ENCODE assay signal across 20 cellular contexts in genomic region chr2:182565941-182566567, GRCh38.
A peak's percentile ranks its signal among the peaks of the same experiment; 100 is the strongest.
DNase-seq lines count a peak whose midpoint lies in the region; ATAC-seq, FAIRE-seq and TF ChIP-seq lines count a peak whose summit lies in the region.
"Had no signal": no experiment of that assay in that cellular context is flagged by ENCODE, and none has a peak within 500 bp of the region (broad histone marks: within the 10 kb centered on the region; RNA-seq: fewer than 3 reads in every experiment).

No MANE protein-coding gene starts in this region.

- H3K4me1 ChIP-seq in K562 (replicated peaks in 1 of 2; ENCODE audit: control insufficient read depth in 2 of 2, insufficient read depth in 2 of 2, low read length in 2 of 2) (no peaks in the 10 kb centered on the region), kidney (ENCODE audit: control insufficient read depth in 1 of 2, insufficient read depth in 1 of 2, low read depth in 1 of 2, low read length in 2 of 2) (no peaks in the 10 kb centered on the region), small intestine (ENCODE audit: control insufficient read depth in 2 of 2, insufficient read depth in 1 of 2, low read depth in 1 of 2, low read length in 1 of 2) (no peaks in the 10 kb centered on the region)
- H3K4me1 ChIP-seq: Caco-2 had no signal

- H3K4me2 ChIP-seq in K562 (ENCODE audit: insufficient read depth, low read length) = no peak overlapping the region

- intact Hi-C loops in K562 (cut with micrococcal nuclease) (no loop called here), kidney (cut with DNase I) (no loop called here)

- BruUV-seq in K562 (replicated peaks; lab: Mats Ljungman, UMichigan) = no TSS peak

- ATAC-seq in K562 (no peak), GM19463 (IDR thresholded peaks at IDR 0.05; ENCODE audit: unreplicated experiment) (no peak)
- ATAC-seq: GM12878 had no signal

- DNase-seq in K562 (ENCODE audit: extremely low read depth in 1 of 4, low spot score in 3 of 4) = no peak
- DNase-seq in kidney = no peak
- peak; percentile 59 for DNase-seq in kidney tubule cell (ENCODE audit: low spot score)
- DNase-seq in small intestine = no peak
- no peak for DNase-seq in NCI-H1417 (lab: John Stamatoyannopoulos, UW)
- DNase-seq in GM19239 (ENCODE audit: insufficient read length, low spot score) = no peak
- DNase-seq: C1 segment of cervical spinal cord; Caco-2; CD4-positive, alpha-beta memory T cell; DMS153; DMS79; EL; GDM1; GM23248; H7; HCEC 1CT had no signal

- TF ChIP-seq EP300 in K562 (IDR thresholded peaks at IDR 0.05; ENCODE audit: low read length) = no peak

- H3K4me3 ChIP-seq in K562 (no peak overlapping the region), kidney (ENCODE audit: low read length in 2 of 2) (no peak overlapping the region), small intestine (ENCODE audit: low read depth in 1 of 2, low read length in 2 of 2) (no peak overlapping the region)
- H3K4me3 ChIP-seq: GM12878, GM23248 had no signal

- no peak for TF ChIP-seq POLR2A in K562 (conservative IDR thresholded peaks at IDR 0.05)

- in situ Hi-C loops in K562 (cut with MboI) = no loop called here

- FAIRE-seq in K562 (lab: Jason Lieb, UNC) (no peak), kidney (lab: Jason Lieb, UNC) (peak; percentile 39), small intestine (lab: Jason Lieb, UNC) (peak; percentile 59), GM19239 (lab: Jason Lieb, UNC) (no peak)
- FAIRE-seq: GM12878, GM18507, H1 had no signal

- WGBS in K562 (ENCODE audit: insufficient coverage, low coverage, missing lambda C conversion rate) = 0% methylated on average over 1 of the region's 1 CpG
- 69 to 86% (median 81%) methylated on average over 1 of the region's 1 CpG for WGBS in small intestine, 3 donors

- no peaks in the 10 kb centered on the region for H3K79me2 ChIP-seq in K562 (ENCODE audit: control insufficient read depth, insufficient read depth, low read length)

- no peaks in the 10 kb centered on the region for H3K9me1 ChIP-seq in K562 (ENCODE audit: control insufficient read depth, insufficient read depth, low read length)

- TF ChIP-seq RAD21 in K562 (CRISPR knock-in tag; conservative IDR thresholded peaks at IDR 0.05 in 1 of 2, IDR thresholded peaks at IDR 0.05 in 1 of 2) = no peak

- TF ChIP-seq CTCF in K562 (IDR thresholded peaks at IDR 0.05 in 2 of 3, conservative IDR thresholded peaks at IDR 0.05 in 1 of 3; ENCODE audit: insufficient read depth in 2 of 3, low read depth in 1 of 3, low read length in 3 of 3) = no peak
- no peak for TF ChIP-seq CTCF in kidney (IDR thresholded peaks at IDR 0.05; ENCODE audit: borderline replicate concordance, extremely low read depth, insufficient read depth)

- H3K36me3 ChIP-seq in K562 (ENCODE audit: control insufficient read depth, insufficient read depth, low read length) = no peaks in the 10 kb centered on the region
- H3K36me3 ChIP-seq in kidney (ENCODE audit: control insufficient read depth in 1 of 2, insufficient read depth in 2 of 2, low read length in 2 of 2) = no peaks in the 10 kb centered on the region
- H3K36me3 ChIP-seq in small intestine (ENCODE audit: control insufficient read depth in 2 of 2, insufficient read depth in 2 of 2, low read length in 2 of 2) = no peaks in the 10 kb centered on the region

- no peaks in the 10 kb centered on the region for H3K9me3 ChIP-seq in K562 (replicated peaks; ENCODE audit: control insufficient read depth, insufficient read depth, low read depth, low read length)
- H3K9me3 ChIP-seq in kidney (ENCODE audit: control insufficient read depth in 1 of 2, low read length in 2 of 2) = no peaks in the 10 kb centered on the region
- H3K9me3 ChIP-seq in small intestine (ENCODE audit: control insufficient read depth, low read depth) = no peaks in the 10 kb centered on the region
- H3K9me3 ChIP-seq: Caco-2 had no signal

- H3K27me3 ChIP-seq in K562 (ENCODE audit: control insufficient read depth in 2 of 2, insufficient read depth in 2 of 2, low read length in 2 of 2) = no peaks in the 10 kb centered on the region
- no peaks in the 10 kb centered on the region for H3K27me3 ChIP-seq in small intestine (ENCODE audit: control insufficient read depth in 2 of 2, insufficient read depth in 2 of 2, low read length in 2 of 2)

- CTCF ChIA-PET in K562 (lab: Yijun Ruan, JAX; ENCODE audit: low intra/inter-chr PET ratio) = no interaction called here

- no peaks in the 10 kb centered on the region for H4K20me1 ChIP-seq in K562 (replicated peaks; ENCODE audit: control insufficient read depth, insufficient read depth, low read length)

- no peak overlapping the region for H3K27ac ChIP-seq in K562 (ENCODE audit: extremely low read depth, low read depth, low read length)
- H3K27ac ChIP-seq in kidney (ENCODE audit: low read depth in 2 of 2, low read length in 2 of 2) = no peak overlapping the region
- no peak overlapping the region for H3K27ac ChIP-seq in small intestine (ENCODE audit: low read depth in 1 of 2, low read length in 1 of 2)
- H3K27ac ChIP-seq: GM23248 had no signal

- no peak overlapping the region for H2AFZ ChIP-seq in K562 (ENCODE audit: low read depth, low read length)
- H2AFZ ChIP-seq: GM23248 had no signal

- POLR2A ChIA-PET in K562 (lab: Yijun Ruan, JAX) = interaction anchor here (1.2 kb wide), 1 partner anchor 12 kb away, joined by 4 read pairs; no protein-coding TSS in a partner anchor

- no peak overlapping the region for H3K9ac ChIP-seq in K562 (ENCODE audit: insufficient read depth in 1 of 2, low read depth in 2 of 2, low read length in 2 of 2)
- no peak overlapping the region for H3K9ac ChIP-seq in kidney (ENCODE audit: low read length in 2 of 2)
- H3K9ac ChIP-seq: GM23248 had no signal

TF ChIP-seq in K562, 482 proteins besides CTCF, POLR2A, EP300 and RAD21:
- no peak for TF ChIP-seq CBX2 (IDR thresholded peaks at IDR 0.05; ENCODE audit: insufficient read depth, low read length, poor library complexity, severe bottlenecking)
- TF ChIP-seq KDM1A (IDR thresholded peaks at IDR 0.05) = no peak
- no peak for TF ChIP-seq HDAC3 (IDR thresholded peaks at IDR 0.05; ENCODE audit: borderline replicate concordance, partially characterized antibody)
- TF ChIP-seq PREB (CRISPR knock-in tag; IDR thresholded peaks at IDR 0.05) = no peak
- peak; percentile 78 for TF ChIP-seq ZNF316 (IDR thresholded peaks at IDR 0.05)
- no peak for TF ChIP-seq ZZZ3 (IDR thresholded peaks at IDR 0.05)
- TF ChIP-seq LARP7 (IDR thresholded peaks at IDR 0.05) = no peak
- TF ChIP-seq PRMT5 (CRISPR knock-in tag; IDR thresholded peaks at IDR 0.05) = no peak
- no peak for TF ChIP-seq XRCC5 (IDR thresholded peaks at IDR 0.05; ENCODE audit: low read depth, low read length)
- TF ChIP-seq C11orf30 (IDR thresholded peaks at IDR 0.05; ENCODE audit: low read depth) = peak; percentile 62; the same call in 1 of the 2 replicates
- TF ChIP-seq SNAPC5 (CRISPR knock-in tag; IDR thresholded peaks at IDR 0.05) = no peak
- no peak for TF ChIP-seq CTBP1 (IDR thresholded peaks at IDR 0.05; ENCODE audit: borderline replicate concordance)
TF ChIP-seq in K562: peak in this region for 2.
